10 cellular contexts compared by ENCODE assay signal in the genomic region with DNA sequence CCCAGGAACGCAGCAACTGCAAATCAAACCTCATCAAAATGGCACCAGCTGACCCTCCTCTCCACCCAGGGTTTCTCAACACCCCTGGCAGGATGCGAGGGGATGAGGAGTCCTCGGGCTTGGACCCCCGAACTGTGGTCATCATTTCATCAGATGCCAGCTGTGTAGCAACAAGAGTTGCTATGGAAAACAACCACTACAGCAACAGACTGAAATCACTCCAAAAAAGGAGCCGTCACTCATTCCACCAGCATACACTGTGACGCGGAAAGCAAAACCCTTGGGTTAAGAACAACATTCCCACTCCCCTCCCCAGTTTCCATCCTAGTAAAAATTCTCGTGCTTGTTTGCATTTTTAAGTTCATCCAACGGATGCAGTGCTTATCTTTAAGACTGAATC. TPM values are rescaled to one million over a fixed set of nuclear protein-coding genes. Genes with fewer than 3 reads are reported as not detected.
DNase-seq lines count a peak whose midpoint lies in the region; ATAC-seq and TF ChIP-seq lines count a peak whose summit lies in the region.
"Had no signal": no experiment of that assay in that cellular context is flagged by ENCODE, and none has a peak within 500 bp of the region (broad histone marks: within the 10 kb centered on the region; RNA-seq: fewer than 3 reads in every experiment).

No MANE protein-coding gene starts in this region.

- POLR2A ChIA-PET in RWPE1 (lab: Yijun Ruan, JAX; ENCODE audit: low non-redundant PET): no interaction called here

- CTCF ChIA-PET in RWPE1 (lab: Yijun Ruan, JAX): no interaction called here

- DNase-seq in AG10803 (ENCODE audit: low read depth): peak; percentile 91
- no peak for DNase-seq in RWPE1 (ENCODE audit: low spot score)
- DNase-seq in fibroblast of mammary gland (ENCODE audit: low read depth): peak; percentile 86
- DNase-seq in osteocyte (ENCODE audit: extremely low spot score, unreplicated experiment): no peak
- DNase-seq: naive thymus-derived CD4-positive, alpha-beta T cell; stimulated activated naive B cell treated with anti-CD40 and anti-IgM and Interleukin-4, amounts not matched to agents 10 μg/mL and 1 μg/mL and 100 μg/mL, for 72 hours had no signal

- TF ChIP-seq CTCF in AG10803 (conservative IDR thresholded peaks at IDR 0.05; ENCODE audit: low read length) (no peak), RWPE1 (conservative IDR thresholded peaks at IDR 0.05; ENCODE audit: low read depth) (no peak), fibroblast of mammary gland (conservative IDR thresholded peaks at IDR 0.05; ENCODE audit: control insufficient read depth, insufficient read depth, low read depth, low read length) (no peak), osteocyte (IDR thresholded peaks at IDR 0.05) (no peak)

- no peaks in the 10 kb centered on the region for H3K9me3 Mint-ChIP-seq in osteocyte (ENCODE audit: unreplicated experiment)
- H3K9me3 Mint-ChIP-seq: naive thymus-derived CD4-positive, alpha-beta T cell; stimulated activated naive B cell treated with anti-CD40 and anti-IgM and Interleukin-4, amounts not matched to agents 10 μg/mL and 1 μg/mL and 100 μg/mL, for 72 hours had no signal

- H3K36me3 Mint-ChIP-seq in osteocyte (ENCODE audit: unreplicated experiment): peaks cover 37% of the 10 kb centered on the region

- H3K4me3 ChIP-seq in AG10803 (ENCODE audit: low read length) (no peak overlapping the region), fibroblast of mammary gland (ENCODE audit: control insufficient read depth, low read depth, low read length) (no peak overlapping the region)

- H3K4me1 Mint-ChIP-seq in osteocyte (ENCODE audit: unreplicated experiment): peaks cover 93% of the 10 kb centered on the region

- H3K27ac Mint-ChIP-seq in osteocyte (ENCODE audit: unreplicated experiment): peak overlapping the region; percentile 100
- H3K27ac Mint-ChIP-seq: stimulated activated naive B cell treated with anti-CD40 and anti-IgM and Interleukin-4, amounts not matched to agents 10 μg/mL and 1 μg/mL and 100 μg/mL, for 72 hours had no signal

- no peaks in the 10 kb centered on the region for H3K27me3 Mint-ChIP-seq in osteocyte (ENCODE audit: unreplicated experiment)
- H3K27me3 Mint-ChIP-seq: naive thymus-derived CD4-positive, alpha-beta T cell; stimulated activated naive B cell treated with anti-CD40 and anti-IgM and Interleukin-4, amounts not matched to agents 10 μg/mL and 1 μg/mL and 100 μg/mL, for 72 hours had no signal

- peak overlapping the region; percentile 57 for H3K4me3 Mint-ChIP-seq in osteocyte (ENCODE audit: unreplicated experiment)
- H3K4me3 Mint-ChIP-seq: naive thymus-derived CD4-positive, alpha-beta T cell; stimulated activated naive B cell treated with anti-CD40 and anti-IgM and Interleukin-4, amounts not matched to agents 10 μg/mL and 1 μg/mL and 100 μg/mL, for 72 hours had no signal

- ATAC-seq in HG02938 (IDR thresholded peaks at IDR 0.05; ENCODE audit: unreplicated experiment) (no peak), HG02973 (IDR thresholded peaks at IDR 0.05; ENCODE audit: unreplicated experiment) (no peak), GM19397 (IDR thresholded peaks at IDR 0.05; ENCODE audit: unreplicated experiment) (no peak), GM18858 (IDR thresholded peaks at IDR 0.05; ENCODE audit: unreplicated experiment) (no peak)
- ATAC-seq: naive thymus-derived CD4-positive, alpha-beta T cell; stimulated activated naive B cell treated with anti-CD40 and anti-IgM and Interleukin-4, amounts not matched to agents 10 μg/mL and 1 μg/mL and 100 μg/mL, for 72 hours had no signal

- peak overlapping the region; percentile 57 for H3K27ac ChIP-seq in RWPE1

RNA-seq across cellular contexts. Expression of a gene that starts 40.1 kb away (rescaled TPM):
- 130 and 139 TPM in 2 replicates for total RNA-seq in osteocyte

Comparison
In these comparisons a context has a peak if more than half of its experiments do, and no peak if none do; other contexts are left out.
1. DNase-seq: peak in AG10803 (single experiment) and fibroblast of mammary gland (single experiment); none in RWPE1 (single experiment) and osteocyte (single experiment).